In the genomic region with DNA sequence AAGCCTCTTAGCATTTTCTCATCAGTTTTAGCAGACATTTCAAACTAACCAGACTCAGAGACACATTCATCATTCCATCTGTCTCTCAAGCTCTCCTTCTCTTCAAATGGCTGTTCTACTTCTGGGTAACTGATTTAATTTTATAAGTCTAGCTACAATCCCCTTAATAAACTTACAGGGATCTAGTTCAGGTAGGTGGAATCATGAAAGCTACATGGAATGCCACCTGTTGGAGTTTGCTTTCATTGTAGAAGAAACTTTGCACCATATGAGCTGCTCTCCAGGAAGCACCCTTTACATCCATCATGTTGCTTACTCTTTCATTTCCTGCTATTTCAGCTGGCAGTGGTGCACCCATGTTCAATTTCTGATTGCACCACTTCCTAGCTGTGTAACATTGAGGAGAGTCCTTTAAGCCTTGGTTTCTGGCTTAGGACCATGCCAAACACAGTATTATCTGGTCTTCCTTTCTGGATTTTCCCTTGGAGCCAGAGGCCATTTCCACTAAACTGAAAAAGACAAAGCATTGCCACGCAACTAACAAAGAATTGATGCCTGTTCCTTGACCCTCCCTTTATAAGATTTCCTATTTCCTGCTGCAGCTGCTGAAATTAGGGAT, we compare ENCODE assay signal across 12 cellular contexts.
DNase-seq lines count a peak whose midpoint lies in the region; ATAC-seq and TF ChIP-seq lines count a peak whose summit lies in the region.
"Had no signal": no experiment of that assay in that cellular context is flagged by ENCODE, and none has a peak within 500 bp of the region (broad histone marks: within the 10 kb centered on the region; RNA-seq: fewer than 3 reads in every experiment).

No MANE protein-coding gene starts in this region.

- POLR2A ChIA-PET in MCF 10A (lab: Yijun Ruan, JAX) (interaction anchor here (0.5 to 3.1 kb wide), 10 partner anchors 10 to 241 kb away, joined by 3 to 12 read pairs (median 4); no protein-coding TSS in a partner anchor), T-cell (lab: Charles Lee) (no interaction called here), HEK293T (lab: Yijun Ruan, JAX) (no interaction called here)

- no peaks in the 10 kb centered on the region for H3K9me3 ChIP-seq in breast epithelium
- H3K9me3 ChIP-seq in T-helper 17 cell (ENCODE audit: control insufficient read depth, low read length, poor library complexity, severe bottlenecking) = no peaks in the 10 kb centered on the region
- no peaks in the 10 kb centered on the region for H3K9me3 ChIP-seq in left lung
- H3K9me3 ChIP-seq: tibial nerve had no signal

- H3K27ac ChIP-seq in breast epithelium = peak overlapping the region in 1 of 2 donors; percentile 68
- peak overlapping the region; percentile 5 to 50 for H3K27ac ChIP-seq in left lung
- H3K27ac ChIP-seq: tibial nerve had no signal

- H3K4me1 ChIP-seq in breast epithelium (peaks cover 0 to 20% of the 10 kb centered on the region in 2 donors), left lung (peaks cover 12 to 34% of the 10 kb centered on the region in 2 donors)

- peaks cover 37% of the 10 kb centered on the region for H3K4me1 Mint-ChIP-seq in MCF 10A (ENCODE audit: insufficient read depth, unreplicated experiment)
- peaks cover 12% of the 10 kb centered on the region for H3K4me1 Mint-ChIP-seq in T-helper 17 cell
- H3K4me1 Mint-ChIP-seq in stimulated activated naive B cell treated with anti-CD40 and anti-IgM and Interleukin-4, amounts not matched to agents 10 μg/mL and 1 μg/mL and 100 μg/mL, for 72 hours = peaks cover 14 to 18% of the 10 kb centered on the region in 2 donors
- peaks cover 19 to 26% (median 25%) of the 10 kb centered on the region in 3 donors for H3K4me1 Mint-ChIP-seq in T-cell

- intact Hi-C loops in MCF 10A (cut with micrococcal nuclease) (no loop called here), breast epithelium (cut with DNase I; ENCODE audit: low total_unique reads) (no loop called here), left lung (cut with DNase I) (no loop called here)

- DNase-seq in MCF 10A (ENCODE audit: unreplicated experiment) (peak; percentile 78), breast epithelium (ENCODE audit: low spot score in 2 of 2) (no peak), T-helper 17 cell (no peak), left lung (no peak), T-cell (no peak), NCI-H1436 treated with DMSO at 0.1 percent for 48 hours (lab: John Stamatoyannopoulos, UW) (no peak), HEK293T (ENCODE audit: extremely low spot score) (no peak)
- no peak for DNase-seq in stimulated activated naive B cell treated with anti-CD40 and anti-IgM and Interleukin-4, amounts not matched to agents 10 μg/mL and 1 μg/mL and 100 μg/mL, for 72 hours
- DNase-seq: activated CD8-positive, alpha-beta memory T cell treated with anti-CD3 and anti-CD28 coated beads, Interleukin-2, amount 50 U/mL, for 48 hours; effector memory CD4-positive, alpha-beta T cell had no signal

- ATAC-seq in T-helper 17 cell (no peak), left lung (no peak), T-cell (replicated peaks in 1 of 4) (no peak)
- no peak for ATAC-seq in stimulated activated naive B cell treated with anti-CD40 and anti-IgM and Interleukin-4, amounts not matched to agents 10 μg/mL and 1 μg/mL and 100 μg/mL, for 72 hours (replicated peaks)

- peak overlapping the region; percentile 25 for H3K27ac Mint-ChIP-seq in MCF 10A (ENCODE audit: low read depth, unreplicated experiment)
- H3K27ac Mint-ChIP-seq in T-helper 17 cell = peak overlapping the region; percentile 53
- no peak overlapping the region for H3K27ac Mint-ChIP-seq in stimulated activated naive B cell treated with anti-CD40 and anti-IgM and Interleukin-4, amounts not matched to agents 10 μg/mL and 1 μg/mL and 100 μg/mL, for 72 hours
- H3K27ac Mint-ChIP-seq in T-cell = no peak overlapping the region
- H3K27ac Mint-ChIP-seq: B cell had no signal

- no peaks in the 10 kb centered on the region for H3K27me3 Mint-ChIP-seq in MCF 10A (ENCODE audit: insufficient read depth, unreplicated experiment)
- no peaks in the 10 kb centered on the region for H3K27me3 Mint-ChIP-seq in T-helper 17 cell
- no peaks in the 10 kb centered on the region for H3K27me3 Mint-ChIP-seq in stimulated activated naive B cell treated with anti-CD40 and anti-IgM and Interleukin-4, amounts not matched to agents 10 μg/mL and 1 μg/mL and 100 μg/mL, for 72 hours
- no peaks in the 10 kb centered on the region for H3K27me3 Mint-ChIP-seq in T-cell
- H3K27me3 Mint-ChIP-seq: B cell had no signal

- no peak for TF ChIP-seq CTCF in MCF 10A (IDR thresholded peaks at IDR 0.05; ENCODE audit: unreplicated experiment)
- TF ChIP-seq CTCF in breast epithelium (IDR thresholded peaks at IDR 0.05) = no peak
- no peak for TF ChIP-seq CTCF in left lung (IDR thresholded peaks at IDR 0.05)

- H3K27me3 ChIP-seq in breast epithelium = no peaks in the 10 kb centered on the region
- H3K27me3 ChIP-seq in left lung = no peaks in the 10 kb centered on the region
- H3K27me3 ChIP-seq: tibial nerve had no signal

- no peak for TF ChIP-seq POLR2A in breast epithelium (IDR thresholded peaks at IDR 0.05)

- BruUV-seq in MCF 10A (replicated peaks; lab: Mats Ljungman, UMichigan) = no TSS peak

- H3K9me3 Mint-ChIP-seq in MCF 10A (ENCODE audit: unreplicated experiment) (no peaks in the 10 kb centered on the region), T-cell (peaks cover 0 to 4% (median 0%) of the 10 kb centered on the region in 3 donors)
- peaks cover 0 to 5% of the 10 kb centered on the region in 2 donors for H3K9me3 Mint-ChIP-seq in stimulated activated naive B cell treated with anti-CD40 and anti-IgM and Interleukin-4, amounts not matched to agents 10 μg/mL and 1 μg/mL and 100 μg/mL, for 72 hours

- H3K36me3 Mint-ChIP-seq in MCF 10A (ENCODE audit: insufficient read depth, unreplicated experiment) = peaks cover 7% of the 10 kb centered on the region
- H3K36me3 Mint-ChIP-seq in T-helper 17 cell (ENCODE audit: low read depth) = no peaks in the 10 kb centered on the region
- H3K36me3 Mint-ChIP-seq in stimulated activated naive B cell treated with anti-CD40 and anti-IgM and Interleukin-4, amounts not matched to agents 10 μg/mL and 1 μg/mL and 100 μg/mL, for 72 hours = peaks cover 11 to 43% of the 10 kb centered on the region in 2 donors
- H3K36me3 Mint-ChIP-seq in T-cell = peaks cover 32% of the 10 kb centered on the region

- no peaks in the 10 kb centered on the region for H3K36me3 ChIP-seq in breast epithelium
- H3K36me3 ChIP-seq in left lung = no peaks in the 10 kb centered on the region

- H3K4me3 ChIP-seq in breast epithelium (no peak overlapping the region), left lung (no peak overlapping the region)
- H3K4me3 ChIP-seq: tibial nerve had no signal

- no peak overlapping the region for H3K4me3 Mint-ChIP-seq in MCF 10A (ENCODE audit: unreplicated experiment)
- no peak overlapping the region for H3K4me3 Mint-ChIP-seq in T-helper 17 cell
- H3K4me3 Mint-ChIP-seq in stimulated activated naive B cell treated with anti-CD40 and anti-IgM and Interleukin-4, amounts not matched to agents 10 μg/mL and 1 μg/mL and 100 μg/mL, for 72 hours = no peak overlapping the region
- H3K4me3 Mint-ChIP-seq in T-cell = peak overlapping the region in 1 of 3 donors; percentile 46
- H3K4me3 Mint-ChIP-seq: B cell had no signal

- CTCF ChIA-PET in MCF 10A (lab: Yijun Ruan, JAX) = interaction anchor here (0.6 to 1.1 kb wide), 5 partner anchors 12 to 380 kb away, joined by 3 to 4 read pairs (median 3); no protein-coding TSS in a partner anchor
- CTCF ChIA-PET in T-cell (lab: Charles Lee) = interaction anchor here in 1 of 2 donors (0.6 kb wide), 1 partner anchor 39 kb away, joined by 3 read pairs; no protein-coding TSS in a partner anchor
- CTCF ChIA-PET in HEK293T (lab: Yijun Ruan, JAX) = interaction anchor here (1.2 kb wide), 1 partner anchor 205 kb away, joined by 5 read pairs; no protein-coding TSS in a partner anchor

TF ChIP-seq in HEK293T, 16 proteins besides CTCF, POLR2A, EP300 and RAD21:
- TF ChIP-seq SP1 (IDR thresholded peaks at IDR 0.05) = no peak
- no peak for TF ChIP-seq TARDBP (IDR thresholded peaks at IDR 0.05)
- TF ChIP-seq, protein P1, sequence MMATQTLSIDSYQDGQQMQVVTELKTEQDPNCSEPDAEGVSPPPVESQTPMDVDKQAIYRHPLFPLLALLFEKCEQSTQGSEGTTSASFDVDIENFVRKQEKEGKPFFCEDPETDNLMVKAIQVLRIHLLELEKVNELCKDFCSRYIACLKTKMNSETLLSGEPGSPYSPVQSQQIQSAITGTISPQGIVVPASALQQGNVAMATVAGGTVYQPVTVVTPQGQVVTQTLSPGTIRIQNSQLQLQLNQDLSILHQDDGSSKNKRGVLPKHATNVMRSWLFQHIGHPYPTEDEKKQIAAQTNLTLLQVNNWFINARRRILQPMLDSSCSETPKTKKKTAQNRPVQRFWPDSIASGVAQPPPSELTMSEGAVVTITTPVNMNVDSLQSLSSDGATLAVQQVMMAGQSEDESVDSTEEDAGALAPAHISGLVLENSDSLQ (IDR thresholded peaks at IDR 0.05) = no peak
- TF ChIP-seq ZNF384 (IDR thresholded peaks at IDR 0.05) = no peak
- TF ChIP-seq ARNT (IDR thresholded peaks at IDR 0.05) = no peak
- no peak for TF ChIP-seq L3MBTL2 (conservative IDR thresholded peaks at IDR 0.05)
- no peak for TF ChIP-seq LEF1 (IDR thresholded peaks at IDR 0.05; ENCODE audit: borderline replicate concordance)
- TF ChIP-seq NFRKB (IDR thresholded peaks at IDR 0.05) = no peak
- TF ChIP-seq CTBP1 (IDR thresholded peaks at IDR 0.05; ENCODE audit: borderline replicate concordance) = no peak
- no peak for TF ChIP-seq FOXM1 (IDR thresholded peaks at IDR 0.05; ENCODE audit: borderline replicate concordance)

Comparison
In these comparisons a context has a peak if more than half of its experiments do, and no peak if none do; other contexts are left out.
1. H3K27ac Mint-ChIP-seq: peak in MCF 10A (single experiment) and T-helper 17 cell (single experiment); none in stimulated activated naive B cell treated with anti-CD40 and anti-IgM and Interleukin-4, amounts not matched to agents 10 μg/mL and 1 μg/mL and 100 μg/mL, for 72 hours (single experiment) and T-cell (0 of 2).